ENCODE assay signal across 19 cellular contexts in the genomic region with DNA sequence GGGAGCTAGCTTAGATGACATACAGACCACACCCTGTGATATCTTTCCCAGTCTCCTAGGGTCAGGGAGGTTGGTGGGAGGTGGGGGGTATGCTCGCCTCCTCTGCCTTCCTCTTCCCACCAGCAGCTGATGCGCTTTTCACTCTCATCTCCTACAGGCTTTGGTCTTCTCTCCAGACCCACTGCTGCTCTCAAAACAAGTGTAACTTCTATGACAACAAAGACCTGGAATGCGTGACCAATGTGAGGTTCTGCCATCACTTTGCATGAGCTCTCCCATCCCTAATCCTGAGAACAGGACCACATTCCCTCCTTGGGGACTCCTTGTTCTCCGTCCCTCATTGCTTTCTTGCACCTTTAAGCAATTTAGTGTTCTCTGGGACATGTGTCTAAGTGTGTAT. TPM values are rescaled to one million over a fixed set of nuclear protein-coding genes. Genes with fewer than 3 reads are reported as not detected.
DNase-seq lines count a peak whose midpoint lies in the region; ATAC-seq and TF ChIP-seq lines count a peak whose summit lies in the region.
"Had no signal": no experiment of that assay in that cellular context is flagged by ENCODE, and none has a peak within 500 bp of the region (broad histone marks: within the 10 kb centered on the region; RNA-seq: fewer than 3 reads in every experiment).

No MANE protein-coding gene starts in this region.

- ATAC-seq in T-helper 17 cell: no peak
- ATAC-seq in stimulated activated effector memory CD8-positive, alpha-beta T cell treated with anti-CD3 and anti-CD28 coated beads, Interleukin-12 subunit alpha, Interleukin-12 subunit beta, amount 100 ng/mL, for 72 hours: no peak

- peaks cover 39% of the 10 kb centered on the region for H3K79me2 ChIP-seq in hepatocyte

- CTCF ChIA-PET in activated CD4-positive, alpha-beta memory T cell treated with anti-CD3 and anti-CD28 coated beads, Interleukin-2, amount 10 ng/mL, durations not matched to agents 7 days and 5 days (lab: Charles Lee): interaction anchor here (0.9 to 1.5 kb wide), 2 partner anchors 12 to 94 kb away, joined by 3 read pairs; a partner anchor contains a TSS
- CTCF ChIA-PET in activated CD4-positive, alpha-beta memory T cell treated with anti-CD3 and anti-CD28 coated beads for 36 hours (lab: Charles Lee): interaction anchor here (0.8 to 1.6 kb wide), 4 partner anchors 69 to 95 kb away, joined by 3 to 5 read pairs (median 3); no protein-coding TSS in a partner anchor

- H3K4me1 Mint-ChIP-seq in activated CD4-positive, alpha-beta memory T cell treated with anti-CD3 and anti-CD28 coated beads, Interleukin-2, amount 10 ng/mL, durations not matched to agents 7 days and 5 days: peaks cover 33% of the 10 kb centered on the region
- H3K4me1 Mint-ChIP-seq in activated CD4-positive, alpha-beta memory T cell treated with anti-CD3 and anti-CD28 coated beads for 36 hours (ENCODE audit: low read depth): peaks cover 31% of the 10 kb centered on the region
- peaks cover 21% of the 10 kb centered on the region for H3K4me1 Mint-ChIP-seq in T-helper 17 cell
- H3K4me1 Mint-ChIP-seq in stimulated activated effector memory CD8-positive, alpha-beta T cell treated with anti-CD3 and anti-CD28 coated beads, Interleukin-12 subunit alpha, Interleukin-12 subunit beta, amount 100 ng/mL, for 72 hours: peaks cover 36% of the 10 kb centered on the region
- peaks cover 17% of the 10 kb centered on the region for H3K4me1 Mint-ChIP-seq in activated CD4-positive, alpha-beta T cell treated with anti-CD3 and anti-CD28 coated beads, Interleukin-2, amount 10 ng/mL, durations not matched to agents 24 days and 14 days

- H3K27ac Mint-ChIP-seq in activated CD4-positive, alpha-beta memory T cell treated with anti-CD3 and anti-CD28 coated beads, Interleukin-2, amount 10 ng/mL, durations not matched to agents 7 days and 5 days: no peak overlapping the region
- H3K27ac Mint-ChIP-seq in activated CD4-positive, alpha-beta memory T cell treated with anti-CD3 and anti-CD28 coated beads for 36 hours: no peak overlapping the region
- H3K27ac Mint-ChIP-seq in T-helper 17 cell: peak overlapping the region; percentile 74
- peak overlapping the region; percentile 55 for H3K27ac Mint-ChIP-seq in stimulated activated effector memory CD8-positive, alpha-beta T cell treated with anti-CD3 and anti-CD28 coated beads, Interleukin-12 subunit alpha, Interleukin-12 subunit beta, amount 100 ng/mL, for 72 hours
- no peak overlapping the region for H3K27ac Mint-ChIP-seq in activated CD4-positive, alpha-beta T cell treated with anti-CD3 and anti-CD28 coated beads, Interleukin-2, amount 10 ng/mL, durations not matched to agents 24 days and 14 days

- H3K4me3 ChIP-seq in hepatocyte: no peak overlapping the region
- H3K4me3 ChIP-seq: tibial nerve had no signal

- WGBS in hepatocyte (ENCODE audit: low lambda C conversion rate, missing lambda C conversion rate): over 99% methylated on average over 4 of the region's 4 CpGs

- peaks cover 3% of the 10 kb centered on the region for H4K20me1 ChIP-seq in hepatocyte (ENCODE audit: insufficient read depth, poor library complexity, severe bottlenecking)

- peaks cover 5% of the 10 kb centered on the region for H3K27me3 Mint-ChIP-seq in activated CD4-positive, alpha-beta memory T cell treated with anti-CD3 and anti-CD28 coated beads, Interleukin-2, amount 10 ng/mL, durations not matched to agents 7 days and 5 days
- H3K27me3 Mint-ChIP-seq in activated CD4-positive, alpha-beta memory T cell treated with anti-CD3 and anti-CD28 coated beads for 36 hours: no peaks in the 10 kb centered on the region
- no peaks in the 10 kb centered on the region for H3K27me3 Mint-ChIP-seq in T-helper 17 cell
- H3K27me3 Mint-ChIP-seq in activated CD4-positive, alpha-beta T cell treated with anti-CD3 and anti-CD28 coated beads, Interleukin-2, amount 10 ng/mL, durations not matched to agents 24 days and 14 days: no peaks in the 10 kb centered on the region

- H3K36me3 ChIP-seq in hepatocyte (replicated peaks; ENCODE audit: insufficient read depth, low read depth): no peaks in the 10 kb centered on the region

- no peak for DNase-seq in activated CD4-positive, alpha-beta memory T cell treated with anti-CD3 and anti-CD28 coated beads, Interleukin-2, amount 10 ng/mL, durations not matched to agents 7 days and 5 days
- DNase-seq in activated CD4-positive, alpha-beta memory T cell treated with anti-CD3 and anti-CD28 coated beads for 36 hours: no peak
- DNase-seq in T-helper 17 cell: no peak
- DNase-seq in hepatocyte (ENCODE audit: low spot score): no peak
- DNase-seq in stimulated activated effector memory CD8-positive, alpha-beta T cell treated with anti-CD3 and anti-CD28 coated beads, Interleukin-12 subunit alpha, Interleukin-12 subunit beta, amount 100 ng/mL, for 72 hours (ENCODE audit: low spot score in 2 of 2): no peak
- DNase-seq in DMS153 (lab: John Stamatoyannopoulos, UW): no peak
- no peak for DNase-seq in activated CD4-positive, alpha-beta T cell treated with anti-CD3 and anti-CD28 coated beads, Interleukin-2, amount 10 ng/mL, durations not matched to agents 24 days and 14 days
- DNase-seq in NCI-H345 (lab: John Stamatoyannopoulos, UW): no peak
- DNase-seq: activated CD4-positive, CD25-positive, alpha-beta regulatory T cell; activated gamma-delta T cell treated with Interleukin-2 at 50 U/mL for 16 hours; DMS79 treated with DMSO at 0.1 percent for 48 hours; NCI-H1436; NK-92 treated with Interleukin-12 subunit alpha and Interleukin-12 subunit beta, amount 100 ng/mL, for 24 hours; stimulated activated CD4-positive, alpha-beta T cell treated with anti-CD3 and anti-CD28 coated beads, Interleukin-12 subunit alpha, Interleukin-12 subunit beta, amount 100 ng/mL, for 4 hours; T-helper 2 cell had no signal

- no peaks in the 10 kb centered on the region for H3K27me3 ChIP-seq in hepatocyte
- H3K27me3 ChIP-seq: BLaER1 treated with 17β-estradiol and CSF1 and Interleukin-3, amounts not matched to agents 10 nM and 100 nM; tibial nerve had no signal

- no peaks in the 10 kb centered on the region for H3K9me3 Mint-ChIP-seq in activated CD4-positive, alpha-beta memory T cell treated with anti-CD3 and anti-CD28 coated beads, Interleukin-2, amount 10 ng/mL, durations not matched to agents 7 days and 5 days
- H3K9me3 Mint-ChIP-seq in activated CD4-positive, alpha-beta memory T cell treated with anti-CD3 and anti-CD28 coated beads for 36 hours: no peaks in the 10 kb centered on the region
- H3K9me3 Mint-ChIP-seq in stimulated activated effector memory CD8-positive, alpha-beta T cell treated with anti-CD3 and anti-CD28 coated beads, Interleukin-12 subunit alpha, Interleukin-12 subunit beta, amount 100 ng/mL, for 72 hours: no peaks in the 10 kb centered on the region
- no peaks in the 10 kb centered on the region for H3K9me3 Mint-ChIP-seq in activated CD4-positive, alpha-beta T cell treated with anti-CD3 and anti-CD28 coated beads, Interleukin-2, amount 10 ng/mL, durations not matched to agents 24 days and 14 days

- no peak for TF ChIP-seq CTCF in hepatocyte (IDR thresholded peaks at IDR 0.05; ENCODE audit: poor library complexity)

- H3K4me3 Mint-ChIP-seq in activated CD4-positive, alpha-beta memory T cell treated with anti-CD3 and anti-CD28 coated beads, Interleukin-2, amount 10 ng/mL, durations not matched to agents 7 days and 5 days: peak overlapping the region; percentile 5
- H3K4me3 Mint-ChIP-seq in activated CD4-positive, alpha-beta memory T cell treated with anti-CD3 and anti-CD28 coated beads for 36 hours: no peak overlapping the region
- H3K4me3 Mint-ChIP-seq in T-helper 17 cell: peak overlapping the region; percentile 45
- H3K4me3 Mint-ChIP-seq in stimulated activated effector memory CD8-positive, alpha-beta T cell treated with anti-CD3 and anti-CD28 coated beads, Interleukin-12 subunit alpha, Interleukin-12 subunit beta, amount 100 ng/mL, for 72 hours: peak overlapping the region; percentile 37
- no peak overlapping the region for H3K4me3 Mint-ChIP-seq in activated CD4-positive, alpha-beta T cell treated with anti-CD3 and anti-CD28 coated beads, Interleukin-2, amount 10 ng/mL, durations not matched to agents 24 days and 14 days

- POLR2A ChIA-PET in activated CD4-positive, alpha-beta memory T cell treated with anti-CD3 and anti-CD28 coated beads, Interleukin-2, amount 10 ng/mL, durations not matched to agents 7 days and 5 days (lab: Charles Lee): interaction anchor here (1.6 to 5.4 kb wide), 3 partner anchors 9 to 40 kb away, joined by 6 to 42 read pairs (median 36); a partner anchor contains a TSS
- POLR2A ChIA-PET in activated CD4-positive, alpha-beta memory T cell treated with anti-CD3 and anti-CD28 coated beads for 36 hours (lab: Charles Lee): interaction anchor here (1.4 kb wide), 1 partner anchor 40 kb away, joined by 4 read pairs; no protein-coding TSS in a partner anchor

- intact Hi-C loops in activated CD4-positive, alpha-beta memory T cell treated with anti-CD3 and anti-CD28 coated beads for 36 hours (cut with micrococcal nuclease): loop anchor here (2.0 kb wide), 1 partner anchor 17 kb away; no protein-coding TSS in a partner anchor
- intact Hi-C loops in activated CD4-positive, alpha-beta T cell treated with anti-CD3 and anti-CD28 coated beads, Interleukin-2, amount 10 ng/mL, durations not matched to agents 24 days and 14 days (cut with micrococcal nuclease): no loop called here

- peaks cover 8% of the 10 kb centered on the region for H3K4me1 ChIP-seq in hepatocyte (ENCODE audit: insufficient read depth)

- peak overlapping the region; percentile 76 for H3K27ac ChIP-seq in hepatocyte
- H3K27ac ChIP-seq: 22Rv1, epithelial cell of prostate, tibial nerve had no signal

- no peak overlapping the region for H2AFZ ChIP-seq in hepatocyte

- H3K9me2 ChIP-seq in hepatocyte (replicated peaks; ENCODE audit: insufficient read depth): no peaks in the 10 kb centered on the region

- peak overlapping the region; percentile 92 for H3K4me2 ChIP-seq in hepatocyte

- H3K36me3 Mint-ChIP-seq in activated CD4-positive, alpha-beta memory T cell treated with anti-CD3 and anti-CD28 coated beads, Interleukin-2, amount 10 ng/mL, durations not matched to agents 7 days and 5 days (ENCODE audit: low read depth): peaks cover 13% of the 10 kb centered on the region
- H3K36me3 Mint-ChIP-seq in activated CD4-positive, alpha-beta memory T cell treated with anti-CD3 and anti-CD28 coated beads for 36 hours: peaks cover 17% of the 10 kb centered on the region
- H3K36me3 Mint-ChIP-seq in T-helper 17 cell (ENCODE audit: low read depth): no peaks in the 10 kb centered on the region
- peaks cover 76% of the 10 kb centered on the region for H3K36me3 Mint-ChIP-seq in stimulated activated effector memory CD8-positive, alpha-beta T cell treated with anti-CD3 and anti-CD28 coated beads, Interleukin-12 subunit alpha, Interleukin-12 subunit beta, amount 100 ng/mL, for 72 hours
- H3K36me3 Mint-ChIP-seq in activated CD4-positive, alpha-beta T cell treated with anti-CD3 and anti-CD28 coated beads, Interleukin-2, amount 10 ng/mL, durations not matched to agents 24 days and 14 days (ENCODE audit: low read depth): peaks cover 10% of the 10 kb centered on the region

- H3K9me3 ChIP-seq in T-helper 17 cell (ENCODE audit: control insufficient read depth, low read length, poor library complexity, severe bottlenecking) (no peaks in the 10 kb centered on the region), hepatocyte (ENCODE audit: low read depth) (no peaks in the 10 kb centered on the region)
- H3K9me3 ChIP-seq: BLaER1 treated with 17β-estradiol and CSF1 and Interleukin-3, amounts not matched to agents 10 nM and 100 nM; tibial nerve had no signal

RNA-seq across cellular contexts. Expression of a gene that starts 2.7 kb away (rescaled TPM):
- total RNA-seq in activated CD4-positive, alpha-beta memory T cell treated with anti-CD3 and anti-CD28 coated beads, Interleukin-2, amount 10 ng/mL, durations not matched to agents 7 days and 5 days: 10 to 100 TPM; 64.3 to 64.6 TPM
- total RNA-seq in activated CD4-positive, alpha-beta memory T cell treated with anti-CD3 and anti-CD28 coated beads for 36 hours: 10 to 100 TPM; 49.8 to 54.8 TPM
- total RNA-seq in T-helper 17 cell (100 to 1,000 TPM; 121 to 200 TPM), hepatocyte (401 and 425 TPM in 2 replicates)
- polyA plus RNA-seq in hepatocyte: 716 and 724 TPM in 2 replicates
- 48.7 and 50.8 TPM in 2 replicates for total RNA-seq in activated CD4-positive, alpha-beta T cell treated with anti-CD3 and anti-CD28 coated beads, Interleukin-2, amount 10 ng/mL, durations not matched to agents 24 days and 14 days

RNA-seq across cellular contexts. Expression of a gene that starts 2.8 kb away (rescaled TPM):
- 1 to 10 TPM; 1.0 to 1.6 TPM for total RNA-seq in activated CD4-positive, alpha-beta memory T cell treated with anti-CD3 and anti-CD28 coated beads, Interleukin-2, amount 10 ng/mL, durations not matched to agents 7 days and 5 days
- 1 to 10 TPM; 2.3 to 2.5 TPM for total RNA-seq in activated CD4-positive, alpha-beta memory T cell treated with anti-CD3 and anti-CD28 coated beads for 36 hours
- total RNA-seq in T-helper 17 cell: 1 to 10 TPM; 1.5 to 2.1 TPM
- total RNA-seq in hepatocyte: 11.1 and 12.8 TPM in 2 replicates
- polyA plus RNA-seq in hepatocyte: 11.7 and 11.8 TPM in 2 replicates
- 2.0 and 2.4 TPM in 2 replicates for total RNA-seq in activated CD4-positive, alpha-beta T cell treated with anti-CD3 and anti-CD28 coated beads, Interleukin-2, amount 10 ng/mL, durations not matched to agents 24 days and 14 days

RNA-seq across cellular contexts. Expression of a gene that starts 6.4 kb away (rescaled TPM):
- total RNA-seq in activated CD4-positive, alpha-beta memory T cell treated with anti-CD3 and anti-CD28 coated beads, Interleukin-2, amount 10 ng/mL, durations not matched to agents 7 days and 5 days: under 1 TPM; 0.30 to 0.88 TPM
- total RNA-seq in activated CD4-positive, alpha-beta memory T cell treated with anti-CD3 and anti-CD28 coated beads for 36 hours: under 1 TPM; 0.50 to 0.63 TPM
- total RNA-seq in T-helper 17 cell (1 to 10 TPM in 1 of 2 donors, under 1 TPM in 1; 0.94 to 1.3 TPM), hepatocyte (5.6 TPM in 1 of 2 replicates, not detected in the other)
- polyA plus RNA-seq in hepatocyte: 0.41 and 1.4 TPM in 2 replicates
- total RNA-seq in activated CD4-positive, alpha-beta T cell treated with anti-CD3 and anti-CD28 coated beads, Interleukin-2, amount 10 ng/mL, durations not matched to agents 24 days and 14 days: 0.47 and 1.8 TPM in 2 replicates

RNA-seq across cellular contexts. Expression of a gene that starts 12.8 kb away (rescaled TPM):
- total RNA-seq in activated CD4-positive, alpha-beta memory T cell treated with anti-CD3 and anti-CD28 coated beads, Interleukin-2, amount 10 ng/mL, durations not matched to agents 7 days and 5 days: 1 to 10 TPM; 2.7 to 2.9 TPM
- total RNA-seq in activated CD4-positive, alpha-beta memory T cell treated with anti-CD3 and anti-CD28 coated beads for 36 hours: 1 to 10 TPM; 7.7 to 8.1 TPM
- total RNA-seq in T-helper 17 cell: 10 to 100 TPM in 1 of 2 donors, 1 to 10 TPM in 1; 8.0 to 10.2 TPM
- total RNA-seq in hepatocyte: 6.4 and 6.9 TPM in 2 replicates
- 4.7 and 5.0 TPM in 2 replicates for polyA plus RNA-seq in hepatocyte
- 9.4 and 10.4 TPM in 2 replicates for total RNA-seq in activated CD4-positive, alpha-beta T cell treated with anti-CD3 and anti-CD28 coated beads, Interleukin-2, amount 10 ng/mL, durations not matched to agents 24 days and 14 days

RNA-seq across cellular contexts. Expression of a gene that starts 18.1 kb away (rescaled TPM):
- total RNA-seq in activated CD4-positive, alpha-beta memory T cell treated with anti-CD3 and anti-CD28 coated beads, Interleukin-2, amount 10 ng/mL, durations not matched to agents 7 days and 5 days: 1 to 10 TPM; 2.8 to 3.1 TPM
- total RNA-seq in activated CD4-positive, alpha-beta memory T cell treated with anti-CD3 and anti-CD28 coated beads for 36 hours: 1 to 10 TPM; 9.4 to 9.5 TPM
- total RNA-seq in T-helper 17 cell (1 to 10 TPM in 1 of 2 donors, not detected in 1; 1.5 TPM), hepatocyte (144 and 176 TPM in 2 replicates)
- 623 and 823 TPM in 2 replicates for polyA plus RNA-seq in hepatocyte
- 3.2 and 4.0 TPM in 2 replicates for total RNA-seq in activated CD4-positive, alpha-beta T cell treated with anti-CD3 and anti-CD28 coated beads, Interleukin-2, amount 10 ng/mL, durations not matched to agents 24 days and 14 days

Comparison
In these comparisons a context has a peak if more than half of its experiments do, and no peak if none do; other contexts are left out.
1. H3K4me3 Mint-ChIP-seq: peak in activated CD4-positive, alpha-beta memory T cell treated with anti-CD3 and anti-CD28 coated beads, Interleukin-2, amount 10 ng/mL, durations not matched to agents 7 days and 5 days (single experiment), T-helper 17 cell (single experiment) and stimulated activated effector memory CD8-positive, alpha-beta T cell treated with anti-CD3 and anti-CD28 coated beads, Interleukin-12 subunit alpha, Interleukin-12 subunit beta, amount 100 ng/mL, for 72 hours (single experiment); none in activated CD4-positive, alpha-beta memory T cell treated with anti-CD3 and anti-CD28 coated beads for 36 hours (single experiment) and activated CD4-positive, alpha-beta T cell treated with anti-CD3 and anti-CD28 coated beads, Interleukin-2, amount 10 ng/mL, durations not matched to agents 24 days and 14 days (single experiment).
2. H3K27ac Mint-ChIP-seq: peak in T-helper 17 cell (single experiment) and stimulated activated effector memory CD8-positive, alpha-beta T cell treated with anti-CD3 and anti-CD28 coated beads, Interleukin-12 subunit alpha, Interleukin-12 subunit beta, amount 100 ng/mL, for 72 hours (single experiment); none in activated CD4-positive, alpha-beta memory T cell treated with anti-CD3 and anti-CD28 coated beads, Interleukin-2, amount 10 ng/mL, durations not matched to agents 7 days and 5 days (single experiment), activated CD4-positive, alpha-beta memory T cell treated with anti-CD3 and anti-CD28 coated beads for 36 hours (single experiment) and activated CD4-positive, alpha-beta T cell treated with anti-CD3 and anti-CD28 coated beads, Interleukin-2, amount 10 ng/mL, durations not matched to agents 24 days and 14 days (single experiment).